1 cellular context compared by ENCODE assay signal in the genomic region with DNA sequence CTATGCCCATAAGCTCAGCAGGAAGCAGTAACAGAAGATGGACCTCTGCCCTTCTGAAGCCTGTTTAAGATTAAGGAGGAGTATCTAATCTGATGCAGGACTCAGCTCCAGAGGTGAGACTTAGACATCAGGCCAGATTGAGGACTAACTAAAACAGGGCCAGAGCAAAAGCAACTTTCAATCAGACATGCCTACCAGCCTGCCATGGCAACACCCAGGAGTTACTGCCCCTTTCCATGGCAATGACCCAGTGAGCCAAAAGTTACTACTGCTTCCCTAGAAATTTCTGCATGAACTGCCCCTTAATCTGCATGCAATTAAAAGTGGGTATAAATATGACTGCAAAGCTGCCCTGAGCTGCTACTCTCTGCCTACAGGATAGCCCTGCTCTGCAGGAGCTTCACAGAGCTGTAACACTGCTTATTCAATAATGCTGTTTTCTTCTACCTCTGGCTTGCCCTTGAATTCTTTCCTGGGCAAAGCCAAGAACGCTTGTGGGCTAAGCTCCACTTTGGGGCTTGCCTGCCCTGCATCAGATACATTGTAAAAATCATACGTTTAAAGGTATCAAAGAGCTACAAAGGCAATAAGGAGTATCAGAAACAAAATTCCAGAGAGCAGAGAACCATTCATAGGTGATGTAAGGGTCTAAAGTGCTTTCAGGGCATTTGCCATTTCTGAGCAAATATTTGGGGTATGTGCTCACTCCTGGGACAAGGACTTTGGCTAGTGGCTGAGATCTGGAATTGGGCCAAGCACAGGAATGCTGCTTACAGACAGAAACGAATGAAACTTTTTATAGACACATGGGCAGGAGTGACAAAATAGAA.
TF ChIP-seq lines count a peak whose summit lies in the region.

No MANE protein-coding gene starts in this region.

TF ChIP-seq in HepG2, 621 proteins besides CTCF, POLR2A, EP300 and RAD21 (continued from another document):
- TF ChIP-seq ATF6 (CRISPR knock-in tag; conservative IDR thresholded peaks at IDR 0.05) (no peak), SRSF9 (IDR thresholded peaks at IDR 0.05; ENCODE audit: borderline replicate concordance, insufficient read depth, low read depth, low read length, poor library complexity, severe bottlenecking) (no peak), HDAC1 (CRISPR knock-in tag; IDR thresholded peaks at IDR 0.05) (peak; percentile 58; the same call in 1 of the 2 replicates), POLR2AphosphoS5 (IDR thresholded peaks at IDR 0.05; ENCODE audit: low read depth, low read length) (no peak), SNRNP70 (IDR thresholded peaks at IDR 0.05; ENCODE audit: low read depth, low read length) (no peak)
